8 cellular contexts compared by ENCODE assay signal in genomic region chr22:50148991-50149721, GRCh38. TPM values are rescaled to one million over a fixed set of nuclear protein-coding genes. Genes with fewer than 3 reads are reported as not detected.
A peak's percentile ranks its signal among the peaks of the same experiment; 100 is the strongest.
DNase-seq lines count a peak whose midpoint lies in the region; ATAC-seq and TF ChIP-seq lines count a peak whose summit lies in the region.

No MANE protein-coding gene starts in this region.

- no peak overlapping the region for H3K4me3 Mint-ChIP-seq in activated naive CD4-positive, alpha-beta T cell treated with anti-CD3 and anti-CD28 coated beads for 36 hours

- TF ChIP-seq CTCF in heart right ventricle (IDR thresholded peaks at IDR 0.05) (peak; percentile 38 to 90 (median 71)), spleen (IDR thresholded peaks at IDR 0.05 in 8 of 11, conservative IDR thresholded peaks at IDR 0.05 in 3 of 11) (peak; percentile 71 to 96 (median 88))

- H3K27me3 Mint-ChIP-seq in activated naive CD4-positive, alpha-beta T cell treated with anti-CD3 and anti-CD28 coated beads for 36 hours (ENCODE audit: low read depth): no peaks in the 10 kb centered on the region

- no peak overlapping the region for H3K27ac Mint-ChIP-seq in activated naive CD4-positive, alpha-beta T cell treated with anti-CD3 and anti-CD28 coated beads for 36 hours

- ATAC-seq in SK-N-SH treated with all-trans-retinoic acid at 6 μM for 48 hours (peak; percentile 73), heart right ventricle (peak; percentile 54 to 81 (median 73)), GM18858 (IDR thresholded peaks at IDR 0.05; ENCODE audit: unreplicated experiment) (no peak), HG02884 (IDR thresholded peaks at IDR 0.05; ENCODE audit: unreplicated experiment) (no peak)

- TF ChIP-seq POLR2A in spleen (IDR thresholded peaks at IDR 0.05): no peak

- H3K4me1 Mint-ChIP-seq in activated naive CD4-positive, alpha-beta T cell treated with anti-CD3 and anti-CD28 coated beads for 36 hours (ENCODE audit: low read depth): no peaks in the 10 kb centered on the region

- intact Hi-C loops in activated naive CD4-positive, alpha-beta T cell treated with anti-CD3 and anti-CD28 coated beads for 36 hours (cut with micrococcal nuclease): loop anchor here (1.0 to 5.0 kb wide), 3 partner anchors 41 to 222 kb away; no protein-coding TSS in a partner anchor
- intact Hi-C loops in heart right ventricle (cut with DNase I): loop anchor here in 4 of 10 donors (2.0 to 5.0 kb wide), 3 partner anchors 58 to 63 kb away; no protein-coding TSS in a partner anchor
- intact Hi-C loops in spleen (cut with DNase I; ENCODE audit: low total_unique reads): no loop called here

- CTCF ChIA-PET in activated naive CD4-positive, alpha-beta T cell treated with anti-CD3 and anti-CD28 coated beads for 36 hours (lab: Charles Lee): interaction anchor here (0.8 to 4.2 kb wide), 9 partner anchors 9 to 92 kb away, joined by 3 to 19 read pairs (median 10); no protein-coding TSS in a partner anchor

- DNase-seq in EL: peak; percentile 64
- DNase-seq in Jurkat, Clone E6-1 (ENCODE audit: low read depth, low spot score): peak; percentile 51
- DNase-seq in activated naive CD4-positive, alpha-beta T cell treated with anti-CD3 and anti-CD28 coated beads for 36 hours: peak; percentile 76
- peak in 1 of 2 donors; percentile 60 for DNase-seq in heart right ventricle
- peak; percentile 93 for DNase-seq in spleen

- no peak overlapping the region for H3K27ac ChIP-seq in heart right ventricle
- H3K27ac ChIP-seq in spleen: no peak overlapping the region

- H3K9me3 ChIP-seq in heart right ventricle (no peaks in the 10 kb centered on the region), spleen (no peaks in the 10 kb centered on the region)

- H3K27me3 ChIP-seq in heart right ventricle: peaks cover 0 to 22% (median 13%) of the 10 kb centered on the region in 7 donors
- H3K27me3 ChIP-seq in spleen (replicated peaks in 1 of 7): peaks cover 0 to 24% (median 0%) of the 10 kb centered on the region in 7 donors

- H3K36me3 ChIP-seq in heart right ventricle (no peaks in the 10 kb centered on the region), spleen (no peaks in the 10 kb centered on the region)

- H3K9me3 Mint-ChIP-seq in activated naive CD4-positive, alpha-beta T cell treated with anti-CD3 and anti-CD28 coated beads for 36 hours: no peaks in the 10 kb centered on the region

- H3K36me3 Mint-ChIP-seq in activated naive CD4-positive, alpha-beta T cell treated with anti-CD3 and anti-CD28 coated beads for 36 hours (ENCODE audit: low read depth): no peaks in the 10 kb centered on the region

- no peak overlapping the region for H3K4me3 ChIP-seq in Jurkat, Clone E6-1 (ENCODE audit: low read length)
- H3K4me3 ChIP-seq in heart right ventricle (no peak overlapping the region), spleen (no peak overlapping the region)

- H3K4me1 ChIP-seq in heart right ventricle (peaks cover 0 to 20% (median 0%) of the 10 kb centered on the region in 9 donors), spleen (peaks cover 0 to 28% (median 9%) of the 10 kb centered on the region in 6 donors)

- WGBS in heart right ventricle, 2 donors: 36 to 43% methylated on average over 22 of the region's 22 CpGs
- 29 to 41% (median 36%) methylated on average over 19 to 22 of the region's 22 CpGs for WGBS in spleen, 5 donors

TF ChIP-seq in SK-N-SH treated with all-trans-retinoic acid at 6 μM for 48 hours, 23 proteins besides CTCF, POLR2A, EP300 and RAD21 (continues in another document):
- TF ChIP-seq ESRRG (CRISPR knock-in tag; IDR thresholded peaks at IDR 0.05) (no peak), PPARA (CRISPR knock-in tag; IDR thresholded peaks at IDR 0.05; ENCODE audit: borderline replicate concordance) (no peak), BACH2 (CRISPR knock-in tag; IDR thresholded peaks at IDR 0.05; ENCODE audit: borderline replicate concordance) (no peak), TCF4 (CRISPR knock-in tag; IDR thresholded peaks at IDR 0.05; ENCODE audit: borderline replicate concordance) (no peak), RARB (CRISPR knock-in tag; IDR thresholded peaks at IDR 0.05) (no peak), OSR1 (CRISPR knock-in tag; IDR thresholded peaks at IDR 0.05) (no peak), ZNF565 (CRISPR knock-in tag; conservative IDR thresholded peaks at IDR 0.05; ENCODE audit: low read depth) (no peak), CSRNP3 (CRISPR knock-in tag; IDR thresholded peaks at IDR 0.05) (no peak), ARNTL (CRISPR knock-in tag; IDR thresholded peaks at IDR 0.05; ENCODE audit: borderline replicate concordance, low read depth) (no peak), CSDC2 (CRISPR knock-in tag; IDR thresholded peaks at IDR 0.05) (no peak), TOX (CRISPR knock-in tag; IDR thresholded peaks at IDR 0.05; ENCODE audit: borderline replicate concordance) (no peak), POU6F1 (CRISPR knock-in tag; IDR thresholded peaks at IDR 0.05; ENCODE audit: borderline replicate concordance, low read depth) (no peak), SNAI2 (CRISPR knock-in tag; IDR thresholded peaks at IDR 0.05) (no peak), ISL1 (CRISPR knock-in tag; IDR thresholded peaks at IDR 0.05) (no peak), ZNF8 (CRISPR knock-in tag; IDR thresholded peaks at IDR 0.05) (no peak), ZFP3 (CRISPR knock-in tag; IDR thresholded peaks at IDR 0.05) (no peak), ZC3H10 (CRISPR knock-in tag; IDR thresholded peaks at IDR 0.05) (no peak), GLIS3 (CRISPR knock-in tag; IDR thresholded peaks at IDR 0.05) (no peak), ZNF70 (CRISPR knock-in tag; IDR thresholded peaks at IDR 0.05) (no peak)

RNA-seq across cellular contexts. Expression of gene PANX2, which starts 21.4 kb away (rescaled TPM):
- 1.0 TPM for polyA plus RNA-seq in Jurkat, Clone E6-1 (2012; ENCODE audit: insufficient read depth, insufficient read length)
- total RNA-seq in activated naive CD4-positive, alpha-beta T cell treated with anti-CD3 and anti-CD28 coated beads for 36 hours: 1 to 10 TPM; 1.2 to 1.7 TPM
- total RNA-seq in heart right ventricle: under 1 TPM in 7 of 10 donors, not detected in 3; 0.15 to 0.61 (median 0.22) TPM
- polyA plus RNA-seq in heart right ventricle: under 1 TPM; 0.07 to 0.09 TPM
- total RNA-seq in spleen: 1 to 10 TPM in 6 of 7 donors, under 1 TPM in 1; 0.39 to 4.6 (median 2.4) TPM
- polyA plus RNA-seq in spleen: under 1 TPM; 0.11 to 0.67 (median 0.24) TPM

RNA-seq across cellular contexts. Expression of gene TRABD, which starts 36.6 kb away (rescaled TPM):
- polyA plus RNA-seq in Jurkat, Clone E6-1 (2012; ENCODE audit: insufficient read depth, insufficient read length): 91.9 TPM
- 10 to 100 TPM; 61.0 to 62.8 TPM for total RNA-seq in activated naive CD4-positive, alpha-beta T cell treated with anti-CD3 and anti-CD28 coated beads for 36 hours
- total RNA-seq in heart right ventricle (10 to 100 TPM; 13.6 to 24.9 (median 16.4) TPM), spleen (10 to 100 TPM; 49.8 to 66.5 (median 57.7) TPM)
- polyA plus RNA-seq in heart right ventricle (10 to 100 TPM; 31.6 to 40.8 TPM), spleen (10 to 100 TPM; 43.3 to 85.8 (median 77.9) TPM)

RNA-seq across cellular contexts. Expression of gene SELENOO, which starts 51.7 kb away (rescaled TPM):
- polyA plus RNA-seq in Jurkat, Clone E6-1 (2012; ENCODE audit: insufficient read depth, insufficient read length): 26.0 TPM
- 10 to 100 TPM; 16.5 to 16.7 TPM for total RNA-seq in activated naive CD4-positive, alpha-beta T cell treated with anti-CD3 and anti-CD28 coated beads for 36 hours
- total RNA-seq in heart right ventricle (10 to 100 TPM in 9 of 10 donors, 1 to 10 TPM in 1; 9.6 to 24.6 (median 11.9) TPM), spleen (10 to 100 TPM; 25.4 to 31.7 (median 29.3) TPM)
- polyA plus RNA-seq in heart right ventricle (10 to 100 TPM; 22.6 to 29.8 TPM), spleen (10 to 100 TPM; 26.2 to 70.8 (median 47.0) TPM)

RNA-seq across cellular contexts. Expression of gene MOV10L1, which starts 59.4 kb away (rescaled TPM):
- not detected for polyA plus RNA-seq in Jurkat, Clone E6-1 (2012; ENCODE audit: insufficient read depth, insufficient read length)
- not detected for total RNA-seq in activated naive CD4-positive, alpha-beta T cell treated with anti-CD3 and anti-CD28 coated beads for 36 hours
- total RNA-seq in heart right ventricle: under 1 TPM in 2 of 10 donors, not detected in 8; 0.16 to 0.42 TPM
- polyA plus RNA-seq in heart right ventricle: under 1 TPM; 0.16 to 0.37 TPM
- under 1 TPM in 2 of 7 donors, not detected in 5; 0.10 to 0.37 TPM for total RNA-seq in spleen
- under 1 TPM in 1 of 3 donors, not detected in 2; 0.15 TPM for polyA plus RNA-seq in spleen

Comparison
In these comparisons a context has a peak if more than half of its experiments do, and no peak if none do; other contexts are left out.
1. ATAC-seq: peak in SK-N-SH treated with all-trans-retinoic acid at 6 μM for 48 hours (single experiment) and heart right ventricle (8 of 8); none in GM18858 (single experiment) and HG02884 (single experiment).